In the genomic region with DNA sequence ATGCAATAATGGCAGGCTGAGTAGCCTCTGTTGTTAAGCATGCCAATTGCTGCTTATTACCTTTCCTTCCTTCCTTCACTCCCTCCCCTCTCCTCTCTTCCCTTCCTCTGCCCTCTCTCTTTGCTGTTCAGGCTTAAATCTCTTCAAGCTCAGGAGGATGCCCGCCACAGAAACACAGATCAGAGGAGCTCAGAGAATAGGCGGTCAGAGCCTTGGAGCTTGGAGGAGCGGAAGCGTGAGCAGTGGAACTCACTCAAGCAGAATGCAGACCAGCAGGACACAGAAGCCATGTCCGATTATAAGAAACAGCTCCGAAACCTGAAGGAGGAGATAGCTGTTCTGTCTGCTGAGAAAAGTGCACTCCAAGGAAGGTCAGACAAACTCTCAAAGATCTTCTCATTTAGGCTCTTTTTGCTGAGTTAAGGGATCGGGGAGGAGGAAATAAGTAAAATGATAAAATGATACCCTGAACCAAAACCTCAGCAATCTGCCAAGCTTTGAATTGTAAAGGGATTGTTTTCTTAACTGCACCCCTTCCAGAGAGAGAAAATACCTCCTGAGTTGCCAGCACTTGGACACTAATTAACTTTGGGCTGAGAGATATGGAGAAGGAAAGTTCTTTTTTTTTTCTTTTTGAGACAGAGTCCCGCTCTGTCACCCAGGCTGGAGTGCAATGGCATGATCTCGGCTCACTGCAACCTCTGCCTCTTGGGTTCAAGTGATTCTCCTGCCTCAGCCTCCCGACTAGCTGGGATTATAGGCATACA, we compare ENCODE assay signal across 23 cellular contexts. TPM values are rescaled to one million over a fixed set of nuclear protein-coding genes. Genes with fewer than 3 reads are reported as not detected.
"Had no signal": no experiment of that assay in that cellular context is flagged by ENCODE, and none has a peak within 500 bp of the region (broad histone marks: within the 10 kb centered on the region; RNA-seq: fewer than 3 reads in every experiment).

No MANE protein-coding gene starts in this region.

- H3K4me3 ChIP-seq: left ventricle myocardium inferior, thoracic aorta, upper lobe of left lung had no signal

- H3K4me1 ChIP-seq: upper lobe of left lung had no signal

- H3K36me3 Mint-ChIP-seq: activated CD8-positive, alpha-beta memory T cell treated with anti-CD3 and anti-CD28 coated beads, Interleukin-2, amount 10 ng/mL, durations not matched to agents 7 days and 5 days; activated naive CD4-positive, alpha-beta T cell treated with anti-CD3 and anti-CD28 coated beads, Interleukin-2, amount 10 ng/mL, durations not matched to agents 7 days and 5 days had no signal

- H3K4me1 Mint-ChIP-seq: activated CD4-positive, alpha-beta T cell treated with anti-CD3 and anti-CD28 coated beads, Interleukin-2, amount 10 ng/mL, durations not matched to agents 7 days and 5 days; activated CD8-positive, alpha-beta memory T cell treated with anti-CD3 and anti-CD28 coated beads, Interleukin-2, amount 10 ng/mL, durations not matched to agents 7 days and 5 days; activated naive CD4-positive, alpha-beta T cell treated with anti-CD3 and anti-CD28 coated beads, Interleukin-2, amount 10 ng/mL, durations not matched to agents 7 days and 5 days had no signal

- H3K4me3 Mint-ChIP-seq: activated CD4-positive, alpha-beta T cell treated with anti-CD3 and anti-CD28 coated beads, Interleukin-2, amount 10 ng/mL, durations not matched to agents 7 days and 5 days; activated CD8-positive, alpha-beta memory T cell treated with anti-CD3 and anti-CD28 coated beads, Interleukin-2, amount 10 ng/mL, durations not matched to agents 7 days and 5 days; activated CD8-positive, alpha-beta T cell treated with anti-CD3 and anti-CD28 coated beads for 36 hours; activated naive CD4-positive, alpha-beta T cell treated with anti-CD3 and anti-CD28 coated beads, Interleukin-2, amount 10 ng/mL, durations not matched to agents 7 days and 5 days had no signal

- H3K27ac ChIP-seq: left ventricle myocardium inferior, thoracic aorta, upper lobe of left lung, WERI-Rb-1 had no signal

- H3K27ac Mint-ChIP-seq: activated CD4-positive, alpha-beta T cell treated with anti-CD3 and anti-CD28 coated beads, Interleukin-2, amount 10 ng/mL, durations not matched to agents 7 days and 5 days; activated CD8-positive, alpha-beta memory T cell treated with anti-CD3 and anti-CD28 coated beads, Interleukin-2, amount 10 ng/mL, durations not matched to agents 7 days and 5 days; activated CD8-positive, alpha-beta T cell treated with anti-CD3 and anti-CD28 coated beads for 36 hours; activated naive CD4-positive, alpha-beta T cell treated with anti-CD3 and anti-CD28 coated beads, Interleukin-2, amount 10 ng/mL, durations not matched to agents 7 days and 5 days had no signal

- DNase-seq: activated CD4-positive, alpha-beta T cell treated with anti-CD3 and anti-CD28 coated beads, Interleukin-2, amount 10 ng/mL, durations not matched to agents 7 days and 5 days; activated CD4-positive, CD25-positive, alpha-beta regulatory T cell treated with anti-CD3 and anti-CD28 coated beads, Interleukin-2, amount 50 U/mL, for 72 hours; activated CD8-positive, alpha-beta memory T cell treated with anti-CD3 and anti-CD28 coated beads, Interleukin-2, amount 10 ng/mL, durations not matched to agents 7 days and 5 days; activated CD8-positive, alpha-beta T cell treated with anti-CD3 and anti-CD28 coated beads for 36 hours; activated effector memory CD4-positive, alpha-beta T cell treated with anti-CD3 and anti-CD28 coated beads, Interleukin-2, amount 50 U/mL, for 16 hours; activated naive CD4-positive, alpha-beta T cell treated with anti-CD3 and anti-CD28 coated beads, Interleukin-2, amount 10 ng/mL, durations not matched to agents 7 days and 5 days; activated T-cell treated with anti-CD3 and anti-CD28 coated beads for 4 hours; amygdala; effector CD8-positive, alpha-beta T cell; foreskin melanocyte; glutamatergic neuron; hippocampal formation; left ventricle myocardium inferior; posterior cingulate gyrus; stimulated activated CD4-positive, alpha-beta T cell treated with anti-CD3 and anti-CD28 coated beads, Interleukin-4, amount 100 ng/mL, for 24 hours; stimulated activated naive CD4-positive, alpha-beta T cell treated with Interleukin-2 at 50 U/mL for 16 hours; T-helper 1 cell; upper lobe of left lung; WERI-Rb-1 had no signal

- H3K9me3 Mint-ChIP-seq: activated CD4-positive, alpha-beta T cell treated with anti-CD3 and anti-CD28 coated beads, Interleukin-2, amount 10 ng/mL, durations not matched to agents 7 days and 5 days; activated CD8-positive, alpha-beta T cell treated with anti-CD3 and anti-CD28 coated beads for 36 hours; activated naive CD4-positive, alpha-beta T cell treated with anti-CD3 and anti-CD28 coated beads, Interleukin-2, amount 10 ng/mL, durations not matched to agents 7 days and 5 days had no signal

- H3K27me3 ChIP-seq: upper lobe of left lung had no signal

- H3K36me3 ChIP-seq: left ventricle myocardium inferior, thoracic aorta, upper lobe of left lung, WERI-Rb-1 had no signal

- ATAC-seq: activated CD8-positive, alpha-beta memory T cell treated with anti-CD3 and anti-CD28 coated beads, Interleukin-2, amount 10 ng/mL, durations not matched to agents 7 days and 5 days; activated CD8-positive, alpha-beta T cell treated with anti-CD3 and anti-CD28 coated beads for 36 hours; SK-N-SH treated with all-trans-retinoic acid at 6 μM for 48 hours had no signal

- H3K9me3 ChIP-seq: left ventricle myocardium inferior, thoracic aorta, upper lobe of left lung had no signal

- FAIRE-seq: TTC549 had no signal

RNA-seq across cellular contexts. Expression of a gene that starts 20.9 kb away (rescaled TPM):
- total RNA-seq: myocyte had no signal
